Comparison of ENCODE assay signal across 25 cellular contexts in genomic region chr1:41411229-41411628, GRCh38. TPM values are rescaled to one million over a fixed set of nuclear protein-coding genes. Genes with fewer than 3 reads are reported as not detected.
DNase-seq lines count a peak whose midpoint lies in the region; ATAC-seq, FAIRE-seq and TF ChIP-seq lines count a peak whose summit lies in the region.
"Had no signal": no experiment of that assay in that cellular context is flagged by ENCODE, and none has a peak within 500 bp of the region (broad histone marks: within the 10 kb centered on the region; RNA-seq: fewer than 3 reads in every experiment).

No MANE protein-coding gene starts in this region.

- H3K4me1 ChIP-seq in HCT116 (ENCODE audit: control insufficient read depth in 1 of 2, insufficient read depth in 2 of 2, low read length in 2 of 2) (peaks cover 0 to 8% of the 10 kb centered on the region in 2 experiments; a peak in 2 of 4 replicates), H1 (replicated peaks in 1 of 4; ENCODE audit: control insufficient read depth in 3 of 4, insufficient read depth in 4 of 4, low read length in 3 of 4) (peaks cover 4 to 13% (median 9%) of the 10 kb centered on the region in 4 experiments)
- H3K4me1 ChIP-seq: pancreas, tibial artery had no signal

- no peak overlapping the region for H2BK5ac ChIP-seq in H1 (ENCODE audit: low read depth, low read length)

- H4K20me1 ChIP-seq in HCT116 (ENCODE audit: insufficient read depth) (no peaks in the 10 kb centered on the region), H1 (replicated peaks in 1 of 2; ENCODE audit: control insufficient read depth in 1 of 2, insufficient read depth in 2 of 2, low read length in 2 of 2) (no peaks in the 10 kb centered on the region)

- H3K79me1 ChIP-seq in H1 (ENCODE audit: low read depth, low read length) = no peaks in the 10 kb centered on the region

- H3K4me3 ChIP-seq in HCT116 (replicated peaks in 1 of 2; ENCODE audit: low read depth in 1 of 2, low read length in 2 of 2) (no peak overlapping the region), H1 (ENCODE audit: extremely low read depth in 1 of 4, insufficient read depth in 2 of 4, low read depth in 3 of 4, low read length in 4 of 4) (no peak overlapping the region)
- H3K4me3 ChIP-seq: left ventricle myocardium inferior, pancreas, tibial artery had no signal

- no peak for FAIRE-seq in H1 (lab: Jason Lieb, UNC)
- FAIRE-seq: pancreas had no signal

- H3K79me2 ChIP-seq in HCT116 (ENCODE audit: insufficient read depth, low read length) (no peaks in the 10 kb centered on the region), H1 (ENCODE audit: control insufficient read depth in 1 of 2, insufficient read depth in 2 of 2, low read length in 2 of 2) (no peaks in the 10 kb centered on the region)

- H3K56ac ChIP-seq in H1 (replicated peaks; ENCODE audit: insufficient read length, low read depth, low read length) = no peak overlapping the region

- H3K27me3 ChIP-seq in HCT116 (ENCODE audit: insufficient read depth, low read length) = peaks cover 6% of the 10 kb centered on the region; the same call in 1 of the 2 replicates
- peaks cover 0 to 2% (median 0%) of the 10 kb centered on the region in 4 experiments; a peak in 4 of 7 replicates for H3K27me3 ChIP-seq in H1 (replicated peaks in 1 of 4; ENCODE audit: control insufficient read depth in 3 of 4, extremely low read depth in 1 of 4, insufficient read depth in 3 of 4, low read length in 3 of 4)
- H3K27me3 ChIP-seq: pancreas had no signal

- H2BK15ac ChIP-seq in H1 (ENCODE audit: low read length) = no peak overlapping the region

- H4K91ac ChIP-seq in H1 (replicated peaks; ENCODE audit: insufficient read length, low read length) = peak overlapping the region; percentile 14

- peak overlapping the region; percentile 13; the same call in 1 of the 2 replicates for H2BK20ac ChIP-seq in H1 (ENCODE audit: low read length)

- H4K5ac ChIP-seq in H1 (ENCODE audit: insufficient read length, low read depth, low read length) = no peak overlapping the region

- no peak overlapping the region for H2AK5ac ChIP-seq in H1 (ENCODE audit: low read depth, low read length)

- RAD21 ChIA-PET in HCT116 (lab: Charles Lee; ENCODE audit: low non-redundant PET in 1 of 2, low total read pairs in 2 of 2, uncharacterized antibody in 2 of 2, unreplicated experiment in 2 of 2) = no interaction called here

- H4K8ac ChIP-seq in H1 (ENCODE audit: extremely low read depth, insufficient read depth, low read length) = no peak overlapping the region

- no peak overlapping the region for H2BK12ac ChIP-seq in H1 (ENCODE audit: low read depth, low read length)

- no TSS peak for BruUV-seq in HCT116 (replicated peaks; lab: Mats Ljungman, UMichigan)

- H3K36me3 ChIP-seq in HCT116 (ENCODE audit: control insufficient read depth in 1 of 2, insufficient read depth in 2 of 2, low read length in 2 of 2) = no peaks in the 10 kb centered on the region
- no peaks in the 10 kb centered on the region for H3K36me3 ChIP-seq in H1 (ENCODE audit: control insufficient read depth in 2 of 4, insufficient read depth in 4 of 4, low read length in 3 of 4)
- H3K36me3 ChIP-seq: left ventricle myocardium inferior, pancreas, tibial artery had no signal

- no peaks in the 10 kb centered on the region; a peak in 1 of 4 replicates for H3K9me3 ChIP-seq in HCT116 (ENCODE audit: control insufficient read depth in 1 of 2, insufficient read depth in 1 of 2, low read depth in 1 of 2, low read length in 2 of 2)
- H3K9me3 ChIP-seq in H1 (ENCODE audit: insufficient read depth in 2 of 2, low read depth in 1 of 2, low read length in 1 of 2) = no peaks in the 10 kb centered on the region
- H3K9me3 ChIP-seq: left ventricle myocardium inferior, pancreas had no signal

- intact Hi-C loops in HCT116 (cut with micrococcal nuclease) = no loop called here

- H3K9me2 ChIP-seq in HCT116 (ENCODE audit: insufficient read depth) = no peaks in the 10 kb centered on the region

- H3K4me2 ChIP-seq in HCT116 (ENCODE audit: low read length) (no peak overlapping the region), H1 (ENCODE audit: insufficient read depth in 1 of 2, low read depth in 2 of 2, low read length in 2 of 2) (no peak overlapping the region)

- ATAC-seq in HCT116 (no peak), HG03521 (IDR thresholded peaks at IDR 0.05; ENCODE audit: unreplicated experiment) (no peak)
- ATAC-seq: activated T-helper 17 cell treated with anti-CD3 and anti-CD28 coated beads, Interleukin-2, amount 50 U/mL, for 72 hours; Panc1; pancreas; right cardiac atrium had no signal

- H3K9ac ChIP-seq in HCT116 (ENCODE audit: low read length) (no peak overlapping the region), H1 (replicated peaks in 1 of 4; ENCODE audit: extremely low read depth in 1 of 4, low read depth in 3 of 4, low read length in 3 of 4) (no peak overlapping the region)

- POLR2A ChIA-PET in HCT116 (lab: Charles Lee) (no interaction called here), H1 (lab: Charles Lee; ENCODE audit: partially characterized antibody) (interaction anchor here (0.9 to 1.4 kb wide), 3 partner anchors 14 to 33 kb away, joined by 3 read pairs; no protein-coding TSS in a partner anchor)

- TF ChIP-seq RAD21 in HCT116 (IDR thresholded peaks at IDR 0.05; ENCODE audit: low read depth) = no peak
- TF ChIP-seq RAD21 in H1 (IDR thresholded peaks at IDR 0.05 in 1 of 2, conservative IDR thresholded peaks at IDR 0.05 in 1 of 2; ENCODE audit: low read depth in 2 of 2, low read length in 2 of 2) = no peak

- H3K27ac ChIP-seq in HCT116 (ENCODE audit: low read depth, low read length) = no peak overlapping the region
- H3K27ac ChIP-seq in H1 (ENCODE audit: low read depth, low read length) = no peak overlapping the region
- no peak overlapping the region for H3K27ac ChIP-seq in substantia nigra (ENCODE audit: low read depth, low read length, poor library complexity, severe bottlenecking)
- H3K27ac ChIP-seq: 22Rv1, left ventricle myocardium inferior, pancreas, tibial artery had no signal

- CTCF ChIA-PET in HCT116 (lab: Charles Lee) = no interaction called here
- CTCF ChIA-PET in H1 (lab: Charles Lee; ENCODE audit: partially characterized antibody) = interaction anchor here (1.8 to 16.3 kb wide), 6 partner anchors 11 to 128 kb away, joined by 4 to 336 read pairs (median 11); no protein-coding TSS in a partner anchor

- H2BK120ac ChIP-seq in H1 (replicated peaks; ENCODE audit: low read depth, low read length) = no peak overlapping the region

- no peak overlapping the region for H3K23ac ChIP-seq in H1 (ENCODE audit: insufficient read length)

- 88% methylated on average over 3 of the region's 3 CpGs; no CpG with 5 or more reads in 1 of the 2 experiments for WGBS in H1 (ENCODE audit: extremely low coverage in 1 of 2, insufficient coverage in 1 of 2, insufficient read length in 1 of 2, insufficient replicate concordance in 2 of 2, low coverage in 1 of 2, low lambda C conversion rate in 2 of 2, missing lambda C conversion rate in 1 of 2), 2 experiments

- H3K23me2 ChIP-seq in H1 (ENCODE audit: low read depth, low read length) = no peaks in the 10 kb centered on the region; the same call in 1 of the 2 replicates

- H3K4ac ChIP-seq in H1 (replicated peaks; ENCODE audit: insufficient read length, low read depth, low read length) = no peak overlapping the region

- H3K18ac ChIP-seq in H1 (ENCODE audit: extremely low read depth, low read length) = no peak overlapping the region

- no peak for TF ChIP-seq EP300 in H1 (IDR thresholded peaks at IDR 0.05; ENCODE audit: borderline replicate concordance in 1 of 2, low read depth in 2 of 2, low read length in 2 of 2)

- TF ChIP-seq CTCF in HCT116 (IDR thresholded peaks at IDR 0.05 in 2 of 3, conservative IDR thresholded peaks at IDR 0.05 in 1 of 3; ENCODE audit: borderline replicate concordance in 1 of 3, insufficient read depth in 1 of 3, low read depth in 2 of 3, low read length in 2 of 3) = no peak
- TF ChIP-seq CTCF in H1 (IDR thresholded peaks at IDR 0.05; ENCODE audit: control extremely low read depth in 1 of 3, insufficient read depth in 1 of 3, low read depth in 1 of 3, low read length in 3 of 3) = no peak

- TF ChIP-seq POLR2A in HCT116 (IDR thresholded peaks at IDR 0.05; ENCODE audit: borderline replicate concordance, extremely low read depth, insufficient read depth, insufficient read length) (no peak), H1 (IDR thresholded peaks at IDR 0.05; ENCODE audit: control extremely low read depth in 1 of 2, low read depth in 2 of 2, low read length in 2 of 2) (no peak)

- peak; percentile 97 for DNase-seq in DMS 273 (lab: John Stamatoyannopoulos, UW; ENCODE audit: unreplicated experiment)
- DNase-seq in DMS 273 treated with DMSO at 0.1 percent for 48 hours (lab: John Stamatoyannopoulos, UW) = no peak
- DNase-seq in HCT116 (ENCODE audit: low read depth, low spot score) = no peak
- peak; percentile 41 for DNase-seq in NCI-H2196 treated with DMSO at 0.1 percent for 48 hours (lab: John Stamatoyannopoulos, UW; ENCODE audit: unreplicated experiment)
- DNase-seq in H1 (ENCODE audit: low read depth in 1 of 2, low spot score in 2 of 2) = no peak
- no peak for DNase-seq in DMS114 treated with DMSO at 0.1 percent for 48 hours (lab: John Stamatoyannopoulos, UW; ENCODE audit: unreplicated experiment)
- DNase-seq in substantia nigra (lab: John Stamatoyannopoulos, UW) = no peak
- DNase-seq: activated CD4-positive, alpha-beta T cell treated with anti-CD3 and anti-CD28 coated beads, Interleukin-2, amount 50 U/mL, for 1 hour; AML-193; CD8-positive, alpha-beta memory T cell; foreskin fibroblast; HCEC 1CT; Kasumi-1; left ventricle myocardium inferior; NCI-H1092; NCI-H2081 treated with DMSO at 0.1 percent for 48 hours; NCI-H774; pancreas; T-helper 2 cell; tibial artery had no signal

- no peak overlapping the region for H2AFZ ChIP-seq in HCT116 (ENCODE audit: low read depth, low read length, poor library complexity, severe bottlenecking)
- H2AFZ ChIP-seq in H1 (ENCODE audit: low read length) = no peak overlapping the region

- H3K14ac ChIP-seq in H1 (ENCODE audit: insufficient read length) = no peak overlapping the region

TF ChIP-seq in HCT116, 20 proteins besides CTCF, POLR2A, EP300 and RAD21 (continues in another document):
- TF ChIP-seq SRF (IDR thresholded peaks at IDR 0.05; ENCODE audit: low read depth) (no peak), FOSL1 (IDR thresholded peaks at IDR 0.05; ENCODE audit: low read depth) (peak; percentile 22; the same call in 1 of the 2 replicates)

TF ChIP-seq in H1, 55 proteins besides CTCF, POLR2A, EP300 and RAD21 (continues in another document):
- TF ChIP-seq TAF1 (IDR thresholded peaks at IDR 0.05; ENCODE audit: low read depth, low read length) (no peak), SIX5 (IDR thresholded peaks at IDR 0.05; ENCODE audit: low read depth, low read length) (no peak)

RNA-seq across cellular contexts. Expression of gene FOXO6, which starts 50.0 kb away (rescaled TPM):
- 7.0 TPM for total RNA-seq in HCT116 (2021; ENCODE audit: unreplicated experiment)
- polyA plus RNA-seq in HCT116 (2012) = 4.0 and 4.1 TPM in 2 replicates
- total RNA-seq in H1 (2021; fragmentation: NEBNext Ultra II Directional; extraction: Animal tissue kit (Norgen Biotek cat#: 25700)) = 3.0 and 3.8 TPM in 2 replicates
- polyA plus RNA-seq in H1 (2011; rRNA removed) = 0.59 and 1.2 TPM in 2 replicates
- polyA plus RNA-seq in H1 (2011; cell fraction: cytosol; rRNA removed) = 0.52 TPM
- 1.8 TPM for polyA plus RNA-seq in H1 (2011; cell fraction: nucleus; rRNA removed)
- 2.2 to 4.1 TPM (median 3.4 TPM) in 4 replicates for polyA plus RNA-seq in H1 (2012, experiment 1 of 2)
- polyA plus RNA-seq in H1 (2012, experiment 2 of 2) = 1.4 TPM
- polyA plus RNA-seq in H1 (2013, experiment 1 of 2) = 1.9 TPM
- 1.8 TPM for polyA plus RNA-seq in H1 (2013, experiment 2 of 2)
- polyA minus RNA-seq in H1 (2011; rRNA and poly(A)+ RNA removed) = 0.27 and 0.54 TPM in 2 replicates
- polyA minus RNA-seq in H1 (2011; cell fraction: cytosol; rRNA and poly(A)+ RNA removed) = 2.3 TPM
- 2.8 TPM for polyA minus RNA-seq in H1 (2011; cell fraction: nucleus; rRNA and poly(A)+ RNA removed)
- polyA plus RNA-seq: CD8-positive, alpha-beta memory T cell had no signal

Comparison
In these comparisons a context has a peak if more than half of its experiments do, and no peak if none do; other contexts are left out.
1. DNase-seq: peak in DMS 273 (single experiment) and NCI-H2196 treated with DMSO at 0.1 percent for 48 hours (single experiment); none in DMS 273 treated with DMSO at 0.1 percent for 48 hours (single experiment), HCT116 (single experiment), H1 (0 of 2), DMS114 treated with DMSO at 0.1 percent for 48 hours (single experiment) and substantia nigra (0 of 49).